Comparison of ENCODE assay signal across 7 cellular contexts in genomic region chr2:15311201-15311882, GRCh38.
A peak's percentile ranks its signal among the peaks of the same experiment; 100 is the strongest.
DNase-seq lines count a peak whose midpoint lies in the region; ATAC-seq and TF ChIP-seq lines count a peak whose summit lies in the region.

No MANE protein-coding gene starts in this region.

- DNase-seq in germinal center (ENCODE audit: low spot score) (peak; percentile 37), omental fat pad (ENCODE audit: low spot score) (no peak), OCI-M2 (lab: John Stamatoyannopoulos, UW; ENCODE audit: unreplicated experiment) (no peak), adrenal gland (no peak)

- TF ChIP-seq POLR2A in adrenal gland (IDR thresholded peaks at IDR 0.05): no peak

- H3K27me3 ChIP-seq in adrenal gland: no peaks in the 10 kb centered on the region

- H3K36me3 ChIP-seq in adrenal gland (replicated peaks in 1 of 2): no peaks in the 10 kb centered on the region

- WGBS in adrenal gland, 4 donors: 46 to 54% (median 51%) methylated on average over 4 of the region's 4 CpGs

- H3K9me3 ChIP-seq in adrenal gland (replicated peaks in 1 of 3): no peaks in the 10 kb centered on the region

- intact Hi-C loops in adrenal gland (cut with DNase I): no loop called here

- no peak overlapping the region for H3K27ac ChIP-seq in adrenal gland

- no peak for TF ChIP-seq CTCF in omental fat pad (IDR thresholded peaks at IDR 0.05)
- TF ChIP-seq CTCF in adrenal gland (IDR thresholded peaks at IDR 0.05): no peak

- H3K4me1 ChIP-seq in adrenal gland (replicated peaks in 1 of 2): peaks cover 0 to 13% of the 10 kb centered on the region in 2 donors

- H3K4me3 ChIP-seq in adrenal gland: no peak overlapping the region

- ATAC-seq in GM18520 (IDR thresholded peaks at IDR 0.05; ENCODE audit: unreplicated experiment) (peak; percentile 53), GM21576 (IDR thresholded peaks at IDR 0.05; ENCODE audit: unreplicated experiment) (peak; percentile 64), HG03571 (IDR thresholded peaks at IDR 0.05; ENCODE audit: unreplicated experiment) (peak; percentile 62), omental fat pad (ENCODE audit: low FRiP score) (no peak)
